Comparison of ENCODE assay signal across 8 cellular contexts in the genomic region with DNA sequence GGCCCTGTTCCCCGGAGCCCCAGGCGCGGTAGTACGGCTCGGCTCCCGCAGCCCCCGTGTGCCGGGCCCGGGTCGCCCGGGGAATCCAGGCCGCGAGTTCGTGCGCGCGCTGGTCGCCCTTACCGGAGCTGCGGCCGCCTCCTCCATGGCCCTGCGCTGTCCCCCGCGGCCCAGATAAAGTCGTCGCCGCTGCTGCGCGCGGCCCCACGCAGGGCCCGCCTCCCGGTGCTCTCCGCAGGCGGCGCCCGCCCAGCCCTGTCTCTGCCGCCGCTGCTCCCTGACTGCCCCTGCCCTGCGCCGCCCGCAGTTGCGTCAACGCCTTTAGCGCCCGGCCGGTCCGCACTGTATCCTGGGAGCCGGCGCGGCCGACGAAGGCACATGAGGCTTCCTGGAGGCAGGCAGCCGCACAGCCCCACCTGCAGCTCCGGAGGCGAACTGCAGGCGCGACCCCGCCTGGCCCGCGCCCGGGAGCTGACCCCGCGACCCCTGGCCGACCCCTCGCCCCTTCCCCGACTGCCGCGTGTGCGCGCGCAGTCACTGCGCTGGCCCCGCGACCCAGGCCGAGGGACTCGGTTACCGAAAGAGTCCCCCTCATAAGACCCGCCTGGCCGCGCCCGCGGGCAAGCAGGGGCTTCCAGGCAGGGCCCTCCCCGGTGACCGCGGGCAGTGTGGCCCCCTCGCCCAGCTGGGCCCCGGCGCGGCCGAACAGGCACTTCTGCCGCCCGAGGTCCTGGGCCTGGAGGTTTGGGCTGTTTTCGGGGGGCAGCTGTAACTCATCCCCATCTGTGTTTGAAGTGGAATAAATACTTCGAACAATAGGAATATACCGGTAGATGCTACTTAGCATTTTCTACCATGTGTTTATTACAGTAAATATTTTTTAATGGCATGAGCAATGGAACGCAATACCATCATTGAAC.
DNase-seq lines count a peak whose midpoint lies in the region; ATAC-seq and TF ChIP-seq lines count a peak whose summit lies in the region.

No MANE protein-coding gene starts in this region.

- H3K27ac ChIP-seq in CD4-positive, alpha-beta memory T cell (ENCODE audit: low read depth, low read length): peak overlapping the region; percentile 66
- H3K27ac ChIP-seq in duodenal mucosa (ENCODE audit: low read depth, low read length): peak overlapping the region; percentile 75
- peak overlapping the region; percentile 91 for H3K27ac ChIP-seq in lower lobe of right lung

- H3K36me3 ChIP-seq in CD4-positive, alpha-beta memory T cell (ENCODE audit: insufficient read depth, low read length): peaks cover 15% of the 10 kb centered on the region
- H3K36me3 ChIP-seq in duodenal mucosa (ENCODE audit: control insufficient read depth in 1 of 2, insufficient read depth in 2 of 2, low read length in 2 of 2) (peaks cover 7 to 16% of the 10 kb centered on the region in 2 donors), lower lobe of right lung (peaks cover 17% of the 10 kb centered on the region)

- intact Hi-C loops in CD4-positive, alpha-beta memory T cell (cut with micrococcal nuclease): loop anchor here (1.0 to 10.0 kb wide), 7 partner anchors 24 to 480 kb away; a partner anchor contains a TSS
- intact Hi-C loops in activated CD4-positive, alpha-beta memory T cell treated with anti-CD3 and anti-CD28 coated beads for 36 hours (cut with micrococcal nuclease): loop anchor here (1.0 to 10.0 kb wide), 7 partner anchors 42 to 500 kb away; a partner anchor contains a TSS
- intact Hi-C loops in lower lobe of right lung (cut with DNase I): no loop called here

- peak; percentile 99 for TF ChIP-seq CTCF in lower lobe of right lung (IDR thresholded peaks at IDR 0.05)

- H3K27ac Mint-ChIP-seq in CD4-positive, alpha-beta memory T cell: peak overlapping the region; percentile 77 to 96 (median 88)
- H3K27ac Mint-ChIP-seq in activated CD4-positive, alpha-beta memory T cell treated with anti-CD3 and anti-CD28 coated beads for 36 hours: peak overlapping the region; percentile 79

- H3K9me3 Mint-ChIP-seq in CD4-positive, alpha-beta memory T cell: no peaks in the 10 kb centered on the region
- no peaks in the 10 kb centered on the region for H3K9me3 Mint-ChIP-seq in activated CD4-positive, alpha-beta memory T cell treated with anti-CD3 and anti-CD28 coated beads for 36 hours

- peak overlapping the region; percentile 72 to 76 for H3K4me3 ChIP-seq in CD4-positive, alpha-beta memory T cell (ENCODE audit: low read length in 2 of 2)
- H3K4me3 ChIP-seq in duodenal mucosa (ENCODE audit: low read depth in 1 of 2, low read length in 2 of 2) (peak overlapping the region; percentile 88 to 90), lower lobe of right lung (peak overlapping the region; percentile 80)

- H3K27me3 ChIP-seq in CD4-positive, alpha-beta memory T cell (ENCODE audit: insufficient read depth, low read length): peaks cover 4% of the 10 kb centered on the region
- H3K27me3 ChIP-seq in duodenal mucosa (ENCODE audit: control insufficient read depth in 1 of 2, insufficient read depth in 2 of 2, low read length in 2 of 2) (no peaks in the 10 kb centered on the region), lower lobe of right lung (ENCODE audit: low read depth) (no peaks in the 10 kb centered on the region)

- peaks cover 5 to 10% of the 10 kb centered on the region in 2 donors for H3K27me3 Mint-ChIP-seq in CD4-positive, alpha-beta memory T cell
- H3K27me3 Mint-ChIP-seq in activated CD4-positive, alpha-beta memory T cell treated with anti-CD3 and anti-CD28 coated beads for 36 hours: peaks cover 5% of the 10 kb centered on the region

- H3K36me3 Mint-ChIP-seq in CD4-positive, alpha-beta memory T cell: peaks cover 16 to 29% of the 10 kb centered on the region in 2 donors
- H3K36me3 Mint-ChIP-seq in activated CD4-positive, alpha-beta memory T cell treated with anti-CD3 and anti-CD28 coated beads for 36 hours: peaks cover 18% of the 10 kb centered on the region

- peak overlapping the region; percentile 81 to 82 for H3K9ac ChIP-seq in duodenal mucosa (ENCODE audit: low read depth in 1 of 2, low read length in 2 of 2)

- H3K4me1 ChIP-seq in CD4-positive, alpha-beta memory T cell (ENCODE audit: insufficient read depth, low read length): peaks cover 41% of the 10 kb centered on the region
- H3K4me1 ChIP-seq in duodenal mucosa (ENCODE audit: control insufficient read depth in 1 of 2, insufficient read depth in 2 of 2, low read length in 2 of 2) (peaks cover 17 to 27% of the 10 kb centered on the region in 2 donors), lower lobe of right lung (peaks cover 26% of the 10 kb centered on the region)

- H3K9me3 ChIP-seq in CD4-positive, alpha-beta memory T cell (ENCODE audit: control insufficient read depth in 1 of 2, low read length in 2 of 2): no peaks in the 10 kb centered on the region
- H3K9me3 ChIP-seq in duodenal mucosa (ENCODE audit: control insufficient read depth in 1 of 2, low read length in 2 of 2): no peaks in the 10 kb centered on the region
- H3K9me3 ChIP-seq in lower lobe of right lung: no peaks in the 10 kb centered on the region

- peak; percentile 89 to 92 (median 92) for DNase-seq in CD4-positive, alpha-beta memory T cell
- peak; percentile 83 for DNase-seq in NCI-H774 (lab: John Stamatoyannopoulos, UW)
- peak; percentile 94 for DNase-seq in activated CD4-positive, alpha-beta memory T cell treated with anti-CD3 and anti-CD28 coated beads for 36 hours
- DNase-seq in lower lobe of right lung: peak; percentile 98
- DNase-seq in stimulated activated CD4-positive, alpha-beta T cell treated with anti-CD3 and anti-CD28 coated beads, TNF-alpha, amount 100 ng/mL, for 1 hour (ENCODE audit: low read depth in 3 of 3, low spot score in 1 of 3): peak; percentile 70 to 82 (median 78)

- ATAC-seq in GM19438 (IDR thresholded peaks at IDR 0.05; ENCODE audit: low read depth, unreplicated experiment): peak; percentile 83
- ATAC-seq in HG03571 (IDR thresholded peaks at IDR 0.05; ENCODE audit: unreplicated experiment): peak; percentile 87
- peak; percentile 98 for ATAC-seq in lower lobe of right lung

- CTCF ChIA-PET in CD4-positive, alpha-beta memory T cell (lab: Charles Lee; ENCODE audit: partially characterized antibody): interaction anchor here (0.6 to 3.0 kb wide), 22 partner anchors 10 to 1116 kb away, joined by 3 to 12 read pairs (median 4); a partner anchor contains a TSS
- CTCF ChIA-PET in activated CD4-positive, alpha-beta memory T cell treated with anti-CD3 and anti-CD28 coated beads for 36 hours (lab: Charles Lee): interaction anchor here (0.6 to 3.4 kb wide), 26 partner anchors 9 to 637 kb away, joined by 3 to 29 read pairs (median 4); a partner anchor contains a TSS

- POLR2A ChIA-PET in CD4-positive, alpha-beta memory T cell (lab: Charles Lee; ENCODE audit: partially characterized antibody): interaction anchor here (0.6 to 2.4 kb wide), 13 partner anchors 12 to 1895 kb away, joined by 3 to 10 read pairs (median 3); a partner anchor contains a TSS
- POLR2A ChIA-PET in activated CD4-positive, alpha-beta memory T cell treated with anti-CD3 and anti-CD28 coated beads for 36 hours (lab: Charles Lee): interaction anchor here (0.6 to 1.7 kb wide), 7 partner anchors 11 to 202 kb away, joined by 3 to 4 read pairs (median 3); a partner anchor contains a TSS

- H3K4me3 Mint-ChIP-seq in CD4-positive, alpha-beta memory T cell: peak overlapping the region; percentile 85 to 97 (median 92)
- H3K4me3 Mint-ChIP-seq in activated CD4-positive, alpha-beta memory T cell treated with anti-CD3 and anti-CD28 coated beads for 36 hours: peak overlapping the region; percentile 83

- H3K4me1 Mint-ChIP-seq in CD4-positive, alpha-beta memory T cell: peaks cover 23 to 54% (median 36%) of the 10 kb centered on the region in 4 donors
- peaks cover 46% of the 10 kb centered on the region for H3K4me1 Mint-ChIP-seq in activated CD4-positive, alpha-beta memory T cell treated with anti-CD3 and anti-CD28 coated beads for 36 hours (ENCODE audit: low read depth)

Comparison
In these comparisons a context has a peak if more than half of its experiments do, and no peak if none do; other contexts are left out.
1. Peak in every context shown above with its lines: DNase-seq, ATAC-seq, H3K4me3 ChIP-seq and H3K27ac ChIP-seq.